Comparison of ENCODE assay signal across 21 cellular contexts in genomic region chr16:79253100-79253631, GRCh38.
DNase-seq lines count a peak whose midpoint lies in the region; ATAC-seq, FAIRE-seq and TF ChIP-seq lines count a peak whose summit lies in the region.
"Had no signal": no experiment of that assay in that cellular context is flagged by ENCODE, and none has a peak within 500 bp of the region (broad histone marks: within the 10 kb centered on the region; RNA-seq: fewer than 3 reads in every experiment).

No MANE protein-coding gene starts in this region.

- H4K8ac ChIP-seq in H1 (ENCODE audit: extremely low read depth, insufficient read depth, low read length): no peak overlapping the region

- no peak for ATAC-seq in HG03175 (IDR thresholded peaks at IDR 0.05; ENCODE audit: unreplicated experiment)

- H4K20me1 ChIP-seq in H1 (replicated peaks in 1 of 2; ENCODE audit: control insufficient read depth in 1 of 2, insufficient read depth in 2 of 2, low read length in 2 of 2): no peaks in the 10 kb centered on the region

- no peak overlapping the region for H3K4ac ChIP-seq in H1 (replicated peaks; ENCODE audit: insufficient read length, low read depth, low read length)

- POLR2A ChIA-PET in H1 (lab: Charles Lee; ENCODE audit: partially characterized antibody): no interaction called here

- H3K27me3 Mint-ChIP-seq in glutamatergic neuron (ENCODE audit: unreplicated experiment) (no peaks in the 10 kb centered on the region), immature natural killer cell (ENCODE audit: low read depth in 3 of 3) (peaks cover 0 to 6% (median 2%) of the 10 kb centered on the region in 3 donors)
- H3K27me3 Mint-ChIP-seq: CD4-positive, alpha-beta T cell had no signal

- peak overlapping the region; percentile 39; the same call in 1 of the 2 replicates for H2AK5ac ChIP-seq in H1 (ENCODE audit: low read depth, low read length)

- H2BK5ac ChIP-seq in H1 (ENCODE audit: low read depth, low read length): no peak overlapping the region

- DNase-seq in HuH-7.5 (ENCODE audit: low spot score) (peak; percentile 49), H1 (ENCODE audit: low read depth in 1 of 2, low spot score in 2 of 2) (no peak), midbrain (lab: John Stamatoyannopoulos, UW) (peak; percentile 26), testis (peak; percentile 55), glutamatergic neuron (no peak), G401 (ENCODE audit: low spot score) (no peak), immature natural killer cell (no peak)
- DNase-seq: ACHN; CD4-positive, alpha-beta T cell; DND-41; GF-D8; MV-4-11; NCI-H1436 treated with DMSO at 0.1 percent for 48 hours; NCI-H2081 treated with DMSO at 0.1 percent for 48 hours; NCI-H345; NCI-H526 treated with DMSO at 0.1 percent for 48 hours; PC-9; SK-N-SH had no signal

- H2BK15ac ChIP-seq in H1 (ENCODE audit: low read length): no peak overlapping the region

- H3K27me3 ChIP-seq in H1 (replicated peaks in 1 of 4; ENCODE audit: control insufficient read depth in 3 of 4, extremely low read depth in 1 of 4, insufficient read depth in 3 of 4, low read length in 3 of 4) (no peaks in the 10 kb centered on the region), testis (no peaks in the 10 kb centered on the region)

- H4K91ac ChIP-seq in H1 (replicated peaks; ENCODE audit: insufficient read length, low read length): no peak overlapping the region

- no peak for TF ChIP-seq RAD21 in H1 (IDR thresholded peaks at IDR 0.05 in 1 of 2, conservative IDR thresholded peaks at IDR 0.05 in 1 of 2; ENCODE audit: low read depth in 2 of 2, low read length in 2 of 2)

- H3K79me2 ChIP-seq in H1 (ENCODE audit: control insufficient read depth in 1 of 2, insufficient read depth in 2 of 2, low read length in 2 of 2): no peaks in the 10 kb centered on the region

- no peak for FAIRE-seq in H1 (lab: Jason Lieb, UNC)
- FAIRE-seq: D721Med had no signal

- no peaks in the 10 kb centered on the region for H3K36me3 Mint-ChIP-seq in glutamatergic neuron (ENCODE audit: unreplicated experiment)
- no peaks in the 10 kb centered on the region for H3K36me3 Mint-ChIP-seq in immature natural killer cell

- WGBS in H1 (ENCODE audit: extremely low coverage in 1 of 2, insufficient coverage in 1 of 2, insufficient read length in 1 of 2, insufficient replicate concordance in 2 of 2, low coverage in 1 of 2, low lambda C conversion rate in 2 of 2, missing lambda C conversion rate in 1 of 2), 2 experiments: 91% methylated on average over 8 of the region's 9 CpGs; no CpG with 5 or more reads in 1 of the 2 experiments
- WGBS in testis, 2 donors: 44 to 53% methylated on average over 9 of the region's 9 CpGs

- H3K4me1 ChIP-seq in H1 (replicated peaks in 1 of 4; ENCODE audit: control insufficient read depth in 3 of 4, insufficient read depth in 4 of 4, low read length in 3 of 4) (no peaks in the 10 kb centered on the region), testis (peaks cover 15% of the 10 kb centered on the region)

- no peak overlapping the region for H3K4me3 Mint-ChIP-seq in glutamatergic neuron (ENCODE audit: unreplicated experiment)
- H3K4me3 Mint-ChIP-seq in immature natural killer cell: no peak overlapping the region
- H3K4me3 Mint-ChIP-seq: B cell; CD4-positive, alpha-beta T cell had no signal

- TF ChIP-seq POLR2A in H1 (IDR thresholded peaks at IDR 0.05; ENCODE audit: control extremely low read depth in 1 of 2, low read depth in 2 of 2, low read length in 2 of 2): no peak
- no peak for TF ChIP-seq POLR2A in testis (IDR thresholded peaks at IDR 0.05)

- intact Hi-C loops in testis (cut with DNase I; ENCODE audit: low total_unique reads): no loop called here

- no peaks in the 10 kb centered on the region for H3K9me3 Mint-ChIP-seq in glutamatergic neuron (ENCODE audit: unreplicated experiment)
- no peaks in the 10 kb centered on the region for H3K9me3 Mint-ChIP-seq in immature natural killer cell
- H3K9me3 Mint-ChIP-seq: CD4-positive, alpha-beta T cell had no signal

- TF ChIP-seq EP300 in H1 (IDR thresholded peaks at IDR 0.05; ENCODE audit: borderline replicate concordance in 1 of 2, low read depth in 2 of 2, low read length in 2 of 2): no peak

- H2BK12ac ChIP-seq in H1 (ENCODE audit: low read depth, low read length): peak overlapping the region; percentile 75; the same call in 1 of the 2 replicates

- H3K36me3 ChIP-seq in H1 (ENCODE audit: control insufficient read depth in 2 of 4, insufficient read depth in 4 of 4, low read length in 3 of 4) (no peaks in the 10 kb centered on the region), testis (ENCODE audit: low read depth, missing control alignments) (no peaks in the 10 kb centered on the region)

- H3K27ac Mint-ChIP-seq in glutamatergic neuron (ENCODE audit: unreplicated experiment) (no peak overlapping the region), immature natural killer cell (no peak overlapping the region)
- H3K27ac Mint-ChIP-seq: B cell; CD4-positive, alpha-beta T cell had no signal

- H3K23me2 ChIP-seq in H1 (ENCODE audit: low read depth, low read length): no peaks in the 10 kb centered on the region

- H3K9me3 ChIP-seq in H1 (ENCODE audit: insufficient read depth in 2 of 2, low read depth in 1 of 2, low read length in 1 of 2) (no peaks in the 10 kb centered on the region), testis (no peaks in the 10 kb centered on the region)
- H3K9me3 ChIP-seq: SK-N-SH had no signal

- H4K5ac ChIP-seq in H1 (ENCODE audit: insufficient read length, low read depth, low read length): no peak overlapping the region

- no peaks in the 10 kb centered on the region for H3K4me1 Mint-ChIP-seq in glutamatergic neuron (ENCODE audit: low read depth, unreplicated experiment)
- H3K4me1 Mint-ChIP-seq in immature natural killer cell: peaks cover 10 to 12% of the 10 kb centered on the region in 2 donors
- H3K4me1 Mint-ChIP-seq: B cell had no signal

- no peak overlapping the region for H2AFZ ChIP-seq in H1 (ENCODE audit: low read length)
- H2AFZ ChIP-seq: PC-9 had no signal

- H3K14ac ChIP-seq in H1 (ENCODE audit: insufficient read length): no peak overlapping the region

- no peak overlapping the region for H3K4me2 ChIP-seq in H1 (ENCODE audit: insufficient read depth in 1 of 2, low read depth in 2 of 2, low read length in 2 of 2)
- H3K4me2 ChIP-seq: PC-9, SK-N-SH had no signal

- H3K27ac ChIP-seq in H1 (ENCODE audit: low read depth, low read length) (no peak overlapping the region), testis (no peak overlapping the region)
- H3K27ac ChIP-seq: PC-9 had no signal

- H3K4me3 ChIP-seq in H1 (ENCODE audit: extremely low read depth in 1 of 4, insufficient read depth in 2 of 4, low read depth in 3 of 4, low read length in 4 of 4) (no peak overlapping the region), testis (no peak overlapping the region)
- H3K4me3 ChIP-seq: PC-9 had no signal

- no peak overlapping the region for H3K18ac ChIP-seq in H1 (ENCODE audit: extremely low read depth, low read length)

- H3K79me1 ChIP-seq in H1 (ENCODE audit: low read depth, low read length): no peaks in the 10 kb centered on the region

- no peak overlapping the region for H2BK120ac ChIP-seq in H1 (replicated peaks; ENCODE audit: low read depth, low read length)

- no peak for TF ChIP-seq CTCF in H1 (IDR thresholded peaks at IDR 0.05; ENCODE audit: control extremely low read depth in 1 of 3, insufficient read depth in 1 of 3, low read depth in 1 of 3, low read length in 3 of 3)
- TF ChIP-seq CTCF in testis (IDR thresholded peaks at IDR 0.05): no peak
- no peak for TF ChIP-seq CTCF in glutamatergic neuron (IDR thresholded peaks at IDR 0.05; ENCODE audit: partially characterized antibody, unreplicated experiment)

- H3K9ac ChIP-seq in H1 (replicated peaks in 1 of 4; ENCODE audit: extremely low read depth in 1 of 4, low read depth in 3 of 4, low read length in 3 of 4): no peak overlapping the region
- H3K9ac ChIP-seq: SK-N-SH had no signal

- H2BK20ac ChIP-seq in H1 (ENCODE audit: low read length): no peak overlapping the region

- no peak overlapping the region for H3K56ac ChIP-seq in H1 (replicated peaks; ENCODE audit: insufficient read length, low read depth, low read length)

- H3K23ac ChIP-seq in H1 (ENCODE audit: insufficient read length): no peak overlapping the region

- in situ Hi-C loops in G401 (cut with HindIII; ENCODE audit: low sequenced_read_pairs): no loop called here

- CTCF ChIA-PET in H1 (lab: Charles Lee; ENCODE audit: partially characterized antibody): interaction anchor here (0.6 to 1.7 kb wide), 3 partner anchors 9 to 264 kb away, joined by 3 to 4 read pairs (median 4); no protein-coding TSS in a partner anchor

TF ChIP-seq in H1, 55 proteins besides CTCF, POLR2A, EP300 and RAD21:
- no peak for TF ChIP-seq JUN (IDR thresholded peaks at IDR 0.05; ENCODE audit: low read depth, low read length)
- no peak for TF ChIP-seq KDM1A (IDR thresholded peaks at IDR 0.05; ENCODE audit: borderline replicate concordance, low read length)
- no peak for TF ChIP-seq NRF1 (IDR thresholded peaks at IDR 0.05; ENCODE audit: low read depth, low read length)

Comparison
In these comparisons a context has a peak if more than half of its experiments do, and no peak if none do; other contexts are left out.
1. DNase-seq: peak in HuH-7.5 (single experiment), midbrain (single experiment) and testis (single experiment); none in H1 (0 of 2), glutamatergic neuron (single experiment), G401 (single experiment) and immature natural killer cell (0 of 3).